ENCODE assay signal across 24 cellular contexts in genomic region chr19:49110567-49110966, GRCh38. TPM values are rescaled to one million over a fixed set of nuclear protein-coding genes. Genes with fewer than 3 reads are reported as not detected.
DNase-seq lines count a peak whose midpoint lies in the region; ATAC-seq and TF ChIP-seq lines count a peak whose summit lies in the region.
"Had no signal": no experiment of that assay in that cellular context is flagged by ENCODE, and none has a peak within 500 bp of the region (broad histone marks: within the 10 kb centered on the region; RNA-seq: fewer than 3 reads in every experiment).

No MANE protein-coding gene starts in this region.

- H3K27ac Mint-ChIP-seq in neural crest cell (ENCODE audit: unreplicated experiment) = no peak overlapping the region
- H3K27ac Mint-ChIP-seq: activated CD8-positive, alpha-beta memory T cell treated with anti-CD3 and anti-CD28 coated beads, Interleukin-2, amount 10 ng/mL, durations not matched to agents 7 days and 5 days; effector memory CD8-positive, alpha-beta T cell; T-cell had no signal

- 6 to 24% methylated on average over 3 of the region's 3 CpGs for WGBS in gastroesophageal sphincter (ENCODE audit: low coverage in 1 of 2), 2 donors

- H3K4me1 ChIP-seq in gastroesophageal sphincter = peaks cover 0 to 44% (median 3%) of the 10 kb centered on the region in 3 donors
- H3K4me1 ChIP-seq: uterus had no signal

- TF ChIP-seq POLR2A in gastroesophageal sphincter (IDR thresholded peaks at IDR 0.05) = no peak

- peaks cover 15% of the 10 kb centered on the region for H3K27me3 Mint-ChIP-seq in neural crest cell (ENCODE audit: low read depth)
- H3K27me3 Mint-ChIP-seq: activated CD8-positive, alpha-beta memory T cell treated with anti-CD3 and anti-CD28 coated beads, Interleukin-2, amount 10 ng/mL, durations not matched to agents 7 days and 5 days; effector memory CD8-positive, alpha-beta T cell; T-cell had no signal

- peak; percentile 48 for DNase-seq in AG08395 (ENCODE audit: low spot score)
- peak; percentile 35 for DNase-seq in OCI-M1 (lab: John Stamatoyannopoulos, UW)
- peak; percentile 51 for DNase-seq in choroid plexus epithelial cell (ENCODE audit: low read depth)
- no peak for DNase-seq in neural crest cell (ENCODE audit: low read depth, low spot score)
- no peak for DNase-seq in T-helper 9 cell
- no peak for DNase-seq in NCI-H2227 (lab: John Stamatoyannopoulos, UW; ENCODE audit: unreplicated experiment)
- DNase-seq: activated CD8-positive, alpha-beta memory T cell treated with anti-CD3 and anti-CD28 coated beads, Interleukin-2, amount 10 ng/mL, durations not matched to agents 7 days and 5 days; activated naive CD4-positive, alpha-beta T cell treated with Interleukin-2 at 50 U/mL for 16 hours; BE2C; effector memory CD8-positive, alpha-beta T cell; foreskin melanocyte; NCI-H1092; NCI-H774; pancreas; Peyer's patch; stimulated activated CD4-positive, alpha-beta T cell treated with anti-CD3 and anti-CD28 coated beads, Interleukin-12 subunit alpha, Interleukin-12 subunit beta, amount 100 ng/mL, for 4 hours; stimulated activated naive CD8-positive, alpha-beta T cell treated with anti-CD3 and anti-CD28 coated beads, Interleukin-15, Interleukin-2, amounts not matched to agents 100 U/mL and 50 U/mL, for 24 hours; T-cell; uterus had no signal

- peaks cover 0 to 38% of the 10 kb centered on the region in 2 donors for H3K36me3 ChIP-seq in gastroesophageal sphincter
- H3K36me3 ChIP-seq: uterus had no signal

- H3K27ac ChIP-seq in gastroesophageal sphincter = peak overlapping the region in 1 of 4 donors; percentile 15
- H3K27ac ChIP-seq: pancreas, Peyer's patch, uterus had no signal

- H3K4me3 ChIP-seq in choroid plexus epithelial cell (ENCODE audit: low read depth, low read length) (no peak overlapping the region), gastroesophageal sphincter (no peak overlapping the region)
- H3K4me3 ChIP-seq: HAP-1, pancreas, Peyer's patch, uterus had no signal

- no peaks in the 10 kb centered on the region for H3K9me3 Mint-ChIP-seq in neural crest cell
- H3K9me3 Mint-ChIP-seq: effector memory CD8-positive, alpha-beta T cell; T-cell had no signal

- H3K4me1 Mint-ChIP-seq in neural crest cell = peaks cover 21% of the 10 kb centered on the region

- H3K36me3 Mint-ChIP-seq in neural crest cell (ENCODE audit: low read depth) = peaks cover 17% of the 10 kb centered on the region

- TF ChIP-seq CTCF in choroid plexus epithelial cell (conservative IDR thresholded peaks at IDR 0.05; ENCODE audit: low read depth, low read length) (no peak), neural crest cell (conservative IDR thresholded peaks at IDR 0.05) (no peak), gastroesophageal sphincter (IDR thresholded peaks at IDR 0.05) (no peak)

- TF ChIP-seq EP300 in gastroesophageal sphincter (IDR thresholded peaks at IDR 0.05) = no peak

- ATAC-seq in gastroesophageal sphincter (no peak), HG03039 (IDR thresholded peaks at IDR 0.05; ENCODE audit: unreplicated experiment) (no peak)
- ATAC-seq: activated CD4-positive, CD25-positive, alpha-beta regulatory T cell treated with anti-CD3 and anti-CD28 coated beads, Interleukin-2, amount 50 U/mL, for 24 hours; activated CD8-positive, alpha-beta memory T cell treated with anti-CD3 and anti-CD28 coated beads, Interleukin-2, amount 10 ng/mL, durations not matched to agents 7 days and 5 days; effector memory CD8-positive, alpha-beta T cell; pancreas; stimulated activated naive CD8-positive, alpha-beta T cell treated with anti-CD3 and anti-CD28 coated beads, Interleukin-15, Interleukin-2, amounts not matched to agents 100 U/mL and 50 U/mL, for 24 hours; T-cell had no signal

- no peaks in the 10 kb centered on the region for H3K27me3 ChIP-seq in gastroesophageal sphincter
- H3K27me3 ChIP-seq: BE2C, pancreas, Peyer's patch, uterus had no signal

- H3K4me3 Mint-ChIP-seq in neural crest cell = peak overlapping the region; percentile 84
- H3K4me3 Mint-ChIP-seq: activated CD8-positive, alpha-beta memory T cell treated with anti-CD3 and anti-CD28 coated beads, Interleukin-2, amount 10 ng/mL, durations not matched to agents 7 days and 5 days; effector memory CD8-positive, alpha-beta T cell; T-cell had no signal

- H3K9me3 ChIP-seq in gastroesophageal sphincter = no peaks in the 10 kb centered on the region
- H3K9me3 ChIP-seq: BE2C, HAP-1, pancreas, Peyer's patch, uterus had no signal

RNA-seq across cellular contexts. Expression of gene LIN7B, which starts 3.6 kb away (rescaled TPM):
- 5.4 and 7.5 TPM in 2 replicates for total RNA-seq in neural crest cell
- total RNA-seq in gastroesophageal sphincter = 10 to 100 TPM in 3 of 4 donors, 1 to 10 TPM in 1; 6.5 to 19.8 (median 13.2) TPM

RNA-seq across cellular contexts. Expression of gene C19orf73, which starts 8.4 kb away (rescaled TPM):
- total RNA-seq in neural crest cell = 1.0 and 1.3 TPM in 2 replicates
- total RNA-seq in gastroesophageal sphincter = 1 to 10 TPM in 1 of 4 donors, not detected in 3; 1.8 TPM
- total RNA-seq: mesenteric fat pad, uterus had no signal

RNA-seq across cellular contexts. Expression of gene PPFIA3, which starts 8.8 kb away (rescaled TPM):
- 21.7 and 22.7 TPM in 2 replicates for total RNA-seq in neural crest cell
- 1 to 10 TPM; 3.6 to 7.6 (median 5.0) TPM for total RNA-seq in gastroesophageal sphincter

RNA-seq across cellular contexts. Expression of gene SNRNP70, which starts 25.3 kb away (rescaled TPM):
- 291 and 303 TPM in 2 replicates for total RNA-seq in neural crest cell
- 100 to 1,000 TPM in 3 of 4 donors, 10 to 100 TPM in 1; 77.4 to 323 (median 192) TPM for total RNA-seq in gastroesophageal sphincter

RNA-seq across cellular contexts. Expression of gene KCNA7, which starts 38.1 kb away (rescaled TPM):
- total RNA-seq in neural crest cell = not detected in 2 replicates
- not detected for total RNA-seq in gastroesophageal sphincter
- total RNA-seq: activated CD8-positive, alpha-beta memory T cell treated with anti-CD3 and anti-CD28 coated beads, Interleukin-2, amount 10 ng/mL, durations not matched to agents 7 days and 5 days; mesenteric fat pad; pancreas; Peyer's patch; T-cell; uterus had no signal

Comparison
In these comparisons a context has a peak if more than half of its experiments do, and no peak if none do; other contexts are left out.
1. DNase-seq: peak in AG08395 (single experiment), OCI-M1 (single experiment) and choroid plexus epithelial cell (single experiment); none in neural crest cell (single experiment), T-helper 9 cell (single experiment) and NCI-H2227 (single experiment).